ENCODE assay signal across 21 cellular contexts in the genomic region with DNA sequence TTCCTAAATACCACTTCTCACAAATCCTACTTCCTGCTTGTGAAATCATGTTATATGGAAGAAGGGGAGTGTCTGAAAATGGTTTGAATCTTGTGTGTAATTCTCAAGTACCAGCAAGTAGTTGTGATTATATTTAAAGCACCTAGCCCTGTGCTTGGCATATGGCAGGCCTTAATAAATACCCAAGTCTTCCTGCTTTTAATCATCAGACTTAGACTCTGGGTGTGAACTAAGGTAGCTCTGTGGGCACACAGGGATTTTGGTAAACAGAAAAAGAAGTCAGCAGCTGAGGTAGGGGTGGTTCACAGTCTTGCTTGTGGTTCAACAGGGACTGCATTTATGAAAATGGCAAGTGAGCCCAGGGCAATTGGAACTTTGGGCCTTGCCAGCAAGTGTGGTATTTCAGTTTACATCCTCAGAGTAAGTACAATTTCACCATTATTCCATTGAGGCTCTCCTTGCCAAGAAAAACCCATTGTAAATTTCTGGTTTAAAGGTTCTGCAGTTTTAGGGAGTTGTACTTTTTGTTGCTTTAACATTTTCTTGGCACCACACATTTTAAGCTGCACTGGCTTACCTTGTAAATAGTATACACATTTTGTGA.
A peak's percentile ranks its signal among the peaks of the same experiment; 100 is the strongest.
DNase-seq lines count a peak whose midpoint lies in the region; ATAC-seq and TF ChIP-seq lines count a peak whose summit lies in the region.
"Had no signal": no experiment of that assay in that cellular context is flagged by ENCODE, and none has a peak within 500 bp of the region (broad histone marks: within the 10 kb centered on the region; RNA-seq: fewer than 3 reads in every experiment).

No MANE protein-coding gene starts in this region.

- H3K18ac ChIP-seq in mesenchymal stem cell (ENCODE audit: low read depth in 1 of 2, low read length in 2 of 2): no peak overlapping the region

- H3K4me3 ChIP-seq in mesenchymal stem cell (ENCODE audit: insufficient read depth in 1 of 2, low read depth in 1 of 2, low read length in 2 of 2): peak overlapping the region in 1 of 2 experiments; percentile 56
- H3K4me3 ChIP-seq in testis: no peak overlapping the region
- no peak overlapping the region for H3K4me3 ChIP-seq in HAP-1
- H3K4me3 ChIP-seq: thyroid gland had no signal

- H3K36me3 ChIP-seq in mesenchymal stem cell (ENCODE audit: control insufficient read depth in 1 of 2, insufficient read depth in 2 of 2, low read depth in 1 of 2, low read length in 2 of 2) (no peaks in the 10 kb centered on the region), testis (ENCODE audit: low read depth, missing control alignments) (no peaks in the 10 kb centered on the region), HAP-1 (replicated peaks) (no peaks in the 10 kb centered on the region)
- H3K36me3 ChIP-seq: thyroid gland had no signal

- H3K9me3 ChIP-seq in mesenchymal stem cell (ENCODE audit: control insufficient read depth, low read length) (no peaks in the 10 kb centered on the region), testis (no peaks in the 10 kb centered on the region), HAP-1 (no peaks in the 10 kb centered on the region)
- H3K9me3 ChIP-seq: thyroid gland had no signal

- H2BK120ac ChIP-seq in mesenchymal stem cell (ENCODE audit: low read depth, low read length): no peak overlapping the region

- no peak overlapping the region for H4K91ac ChIP-seq in mesenchymal stem cell (ENCODE audit: low read length)

- H3K4me2 ChIP-seq in mesenchymal stem cell (ENCODE audit: low read length, poor library complexity, severe bottlenecking): no peak overlapping the region

- no peak overlapping the region for H2BK15ac ChIP-seq in mesenchymal stem cell (ENCODE audit: low read depth, poor library complexity, severe bottlenecking)

- H3K9me3 Mint-ChIP-seq in brain: no peaks in the 10 kb centered on the region
- H3K9me3 Mint-ChIP-seq: immature natural killer cell; stimulated activated memory B cell treated with anti-CD40 and anti-IgM and Interleukin-4, amounts not matched to agents 10 μg/mL and 1 μg/mL and 100 μg/mL, for 72 hours had no signal

- in situ Hi-C loops in HAP-1 (cut with MboI; ENCODE audit: low sequenced_read_pairs): no loop called here

- no peak overlapping the region for H2AFZ ChIP-seq in mesenchymal stem cell (ENCODE audit: low read depth, low read length)

- no peak for TF ChIP-seq CTCF in brain (conservative IDR thresholded peaks at IDR 0.05)
- TF ChIP-seq CTCF in testis (IDR thresholded peaks at IDR 0.05): no peak

- H2BK5ac ChIP-seq in mesenchymal stem cell (ENCODE audit: low read depth, low read length, poor library complexity, severe bottlenecking): no peak overlapping the region

- H3K27me3 ChIP-seq in mesenchymal stem cell (ENCODE audit: control insufficient read depth in 1 of 2, insufficient read depth in 1 of 2, low read length in 2 of 2) (no peaks in the 10 kb centered on the region), testis (no peaks in the 10 kb centered on the region), HAP-1 (ENCODE audit: low read depth) (no peaks in the 10 kb centered on the region)
- H3K27me3 ChIP-seq: thyroid gland had no signal

- no peak overlapping the region for H2BK12ac ChIP-seq in mesenchymal stem cell (ENCODE audit: low read length in 2 of 2)

- peak overlapping the region; percentile 35 to 73 (median 53) for H3K4me3 Mint-ChIP-seq in brain
- H3K4me3 Mint-ChIP-seq: activated naive CD8-positive, alpha-beta T cell; immature natural killer cell; stimulated activated memory B cell treated with anti-CD40 and anti-IgM and Interleukin-4, amounts not matched to agents 10 μg/mL and 1 μg/mL and 100 μg/mL, for 72 hours had no signal

- peaks cover 9% of the 10 kb centered on the region for H3K4me1 ChIP-seq in mesenchymal stem cell (ENCODE audit: control insufficient read depth, insufficient read depth, low read depth, low read length)
- peaks cover 13% of the 10 kb centered on the region for H3K4me1 ChIP-seq in testis
- H3K4me1 ChIP-seq in HAP-1: peaks cover 11% of the 10 kb centered on the region
- H3K4me1 ChIP-seq: thyroid gland had no signal

- H3K27ac Mint-ChIP-seq in brain: peak overlapping the region; percentile 9 to 77 (median 72)
- H3K27ac Mint-ChIP-seq: activated naive CD8-positive, alpha-beta T cell; immature natural killer cell; stimulated activated memory B cell treated with anti-CD40 and anti-IgM and Interleukin-4, amounts not matched to agents 10 μg/mL and 1 μg/mL and 100 μg/mL, for 72 hours had no signal

- peaks cover 89% of the 10 kb centered on the region for H3K4me1 Mint-ChIP-seq in brain
- H3K4me1 Mint-ChIP-seq: immature natural killer cell had no signal

- peaks cover 10% of the 10 kb centered on the region for H3K36me3 Mint-ChIP-seq in brain
- H3K36me3 Mint-ChIP-seq: activated naive CD8-positive, alpha-beta T cell; immature natural killer cell; stimulated activated memory B cell treated with anti-CD40 and anti-IgM and Interleukin-4, amounts not matched to agents 10 μg/mL and 1 μg/mL and 100 μg/mL, for 72 hours had no signal

- H4K8ac ChIP-seq in mesenchymal stem cell (ENCODE audit: low read length): no peak overlapping the region

- TF ChIP-seq POLR2A in testis (IDR thresholded peaks at IDR 0.05): no peak

- no peak overlapping the region for H2AK5ac ChIP-seq in mesenchymal stem cell (ENCODE audit: low read length, severe bottlenecking)

- no peak overlapping the region for H3K14ac ChIP-seq in mesenchymal stem cell (ENCODE audit: low read length in 2 of 2)

- peak overlapping the region; percentile 42 for H3K9ac ChIP-seq in mesenchymal stem cell (ENCODE audit: low read length)

- H3K27ac ChIP-seq in mesenchymal stem cell (ENCODE audit: low read length, poor library complexity, severe bottlenecking) (no peak overlapping the region), testis (peak overlapping the region; percentile 17 to 72)
- H3K27ac ChIP-seq: coronary artery, RWPE1, thyroid gland had no signal

- H3K79me1 ChIP-seq in mesenchymal stem cell (replicated peaks; ENCODE audit: low read length, poor library complexity, severe bottlenecking): peaks cover 28% of the 10 kb centered on the region

- H3K4ac ChIP-seq in mesenchymal stem cell (ENCODE audit: low read depth in 1 of 2, low read length in 2 of 2): no peak overlapping the region

- peak; percentile 18 for DNase-seq in NCI-H1048 (lab: John Stamatoyannopoulos, UW)
- DNase-seq in mesenchymal stem cell: no peak
- no peak for DNase-seq in testis
- no peak for DNase-seq in NCI-H748 (lab: John Stamatoyannopoulos, UW; ENCODE audit: unreplicated experiment)
- DNase-seq in HAP-1 (ENCODE audit: low spot score in 2 of 2): no peak
- DNase-seq: AML-193; DMS79; immature natural killer cell; NCI-H1105 treated with DMSO at 0.1 percent for 48 hours; NCI-H2107; NCI-H510A; small intestine; stimulated activated CD4-positive, alpha-beta T cell treated with anti-CD3 and anti-CD28 coated beads, Interleukin-2, amount 100 ng/mL, for 24 hours; T-helper 9 cell; thyroid gland had no signal

- no peak for ATAC-seq in GM18867 (IDR thresholded peaks at IDR 0.05; ENCODE audit: unreplicated experiment)

- intact Hi-C loops in testis (cut with DNase I; ENCODE audit: low total_unique reads): no loop called here

- H3K23ac ChIP-seq in mesenchymal stem cell (ENCODE audit: low read length in 2 of 2): no peak overlapping the region

- H3K27me3 Mint-ChIP-seq in brain: peaks cover 3% of the 10 kb centered on the region
- H3K27me3 Mint-ChIP-seq: activated naive CD8-positive, alpha-beta T cell; stimulated activated memory B cell treated with anti-CD40 and anti-IgM and Interleukin-4, amounts not matched to agents 10 μg/mL and 1 μg/mL and 100 μg/mL, for 72 hours had no signal
